ENCODE assay signal across 10 cellular contexts in the genomic region with DNA sequence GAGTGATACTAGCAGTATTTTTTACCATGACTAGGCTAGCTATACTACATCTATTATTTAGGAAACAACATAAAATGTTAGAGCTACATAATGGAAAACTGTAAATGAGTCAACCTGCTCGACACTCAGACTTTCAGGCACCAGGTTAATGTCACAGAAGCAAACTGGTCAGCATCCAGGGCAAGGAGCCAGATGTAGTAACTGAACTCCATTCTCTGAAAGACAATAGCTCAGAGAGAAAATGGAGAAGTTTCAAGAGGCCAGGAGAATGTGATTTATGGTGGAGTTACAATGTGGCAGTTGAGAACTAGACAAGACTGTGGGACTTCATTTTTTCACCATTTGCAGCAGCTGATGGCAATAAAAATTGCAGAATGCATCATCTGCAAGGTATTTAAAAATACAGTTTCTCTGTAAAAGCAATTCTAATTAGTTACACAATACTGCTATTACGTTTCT.
DNase-seq lines count a peak whose midpoint lies in the region; ATAC-seq lines count a peak whose summit lies in the region.
"Had no signal": no experiment of that assay in that cellular context is flagged by ENCODE, and none has a peak within 500 bp of the region (broad histone marks: within the 10 kb centered on the region; RNA-seq: fewer than 3 reads in every experiment).

No MANE protein-coding gene starts in this region.

- no peak overlapping the region for H3K4me3 Mint-ChIP-seq in naive thymus-derived CD8-positive, alpha-beta T cell

- DNase-seq in DMS79 treated with DMSO at 0.1 percent for 48 hours (lab: John Stamatoyannopoulos, UW) (peak; percentile 9), LHCN-M2 (ENCODE audit: low read depth) (peak; percentile 80), RKO (ENCODE audit: low spot score) (peak; percentile 50), iPS-NIHi11 (ENCODE audit: low spot score) (peak; percentile 19), activated gamma-delta T cell treated with Interleukin-2 at 50 U/mL for 16 hours (no peak)
- DNase-seq in naive thymus-derived CD8-positive, alpha-beta T cell = no peak
- DNase-seq: activated CD8-positive, alpha-beta memory T cell treated with anti-CD3 and anti-CD28 coated beads, Interleukin-2, amount 50 U/mL, for 4 hours; cortex of kidney had no signal

- peaks cover 0 to 4% (median 0%) of the 10 kb centered on the region in 3 donors for H3K36me3 Mint-ChIP-seq in naive thymus-derived CD8-positive, alpha-beta T cell

- H3K27me3 Mint-ChIP-seq in naive thymus-derived CD8-positive, alpha-beta T cell = no peaks in the 10 kb centered on the region

- ATAC-seq in naive thymus-derived CD8-positive, alpha-beta T cell = no peak
- ATAC-seq in HG03045 (IDR thresholded peaks at IDR 0.05; ENCODE audit: unreplicated experiment) = no peak
- ATAC-seq in GM18867 (IDR thresholded peaks at IDR 0.05; ENCODE audit: unreplicated experiment) = no peak

- H3K27ac Mint-ChIP-seq in naive thymus-derived CD8-positive, alpha-beta T cell = no peak overlapping the region

- peaks cover 8 to 29% (median 19%) of the 10 kb centered on the region in 9 donors for H3K9me3 Mint-ChIP-seq in naive thymus-derived CD8-positive, alpha-beta T cell

- no peaks in the 10 kb centered on the region for H3K4me1 Mint-ChIP-seq in naive thymus-derived CD8-positive, alpha-beta T cell

- POLR2A ChIA-PET in naive thymus-derived CD8-positive, alpha-beta T cell (lab: Charles Lee) = no interaction called here

Comparison
In these comparisons a context has a peak if more than half of its experiments do, and no peak if none do; other contexts are left out.
1. DNase-seq: peak in DMS79 treated with DMSO at 0.1 percent for 48 hours (single experiment), LHCN-M2 (single experiment), RKO (single experiment) and iPS-NIHi11 (single experiment); none in activated gamma-delta T cell treated with Interleukin-2 at 50 U/mL for 16 hours (single experiment) and naive thymus-derived CD8-positive, alpha-beta T cell (0 of 10).